ENCODE assay signal across 14 cellular contexts in genomic region chr3:75671613-75672141, GRCh38. TPM values are rescaled to one million over a fixed set of nuclear protein-coding genes. Genes with fewer than 3 reads are reported as not detected.
A peak's percentile ranks its signal among the peaks of the same experiment; 100 is the strongest.
DNase-seq lines count a peak whose midpoint lies in the region; ATAC-seq and TF ChIP-seq lines count a peak whose summit lies in the region.
"Not testable (repeated sequence)": the region's sequence is repeated elsewhere in the genome, so short reads cannot be mapped to it uniquely, and the experiment has no call there.
"Had no signal": no experiment of that assay in that cellular context is flagged by ENCODE, and none has a peak within 500 bp of the region (broad histone marks: within the 10 kb centered on the region; RNA-seq: fewer than 3 reads in every experiment).

No MANE protein-coding gene starts in this region.

- POLR2A ChIA-PET in AG04450 (lab: Yijun Ruan, JAX), result interaction anchor here (0.7 kb wide), 1 partner anchor 406 kb away, joined by 7 read pairs; no protein-coding TSS in a partner anchor
- POLR2A ChIA-PET in HEK293 (lab: Yijun Ruan, JAX); WTC11 (lab: Charles Lee): not testable (repeated sequence)

- not testable (repeated sequence) for H3K4me1 ChIP-seq in HEK293 (ENCODE audit: control insufficient read depth, insufficient read depth, low read length); iPS-20b (ENCODE audit: insufficient read depth, low read length); skeletal muscle tissue (ENCODE audit: control insufficient read depth in 3 of 3, insufficient read depth in 3 of 3, low read length in 3 of 3)
- H3K4me1 ChIP-seq in esophagus muscularis mucosa, result peaks cover 9 to 47% (median 42%) of the 10 kb centered on the region in 4 donors

- H3K4me1 Mint-ChIP-seq in WTC11, result peaks cover 32% of the 10 kb centered on the region
- H3K4me1 Mint-ChIP-seq in nephron progenitor cell, result peaks cover 35% of the 10 kb centered on the region

- H3K36me3 Mint-ChIP-seq in WTC11, result peaks cover 29% of the 10 kb centered on the region
- H3K36me3 Mint-ChIP-seq in nephron progenitor cell (ENCODE audit: low read depth), result peaks cover 30% of the 10 kb centered on the region

- not testable (repeated sequence) for TF ChIP-seq CTCF in AG04450 (IDR thresholded peaks at IDR 0.05; ENCODE audit: low read depth, low read length); HEK293 (tag by site-specific recombination; IDR thresholded peaks at IDR 0.05); WTC11 (IDR thresholded peaks at IDR 0.05); astrocyte of the spinal cord (IDR thresholded peaks at IDR 0.05; ENCODE audit: low read depth, low read length); esophagus muscularis mucosa (IDR thresholded peaks at IDR 0.05); nephron progenitor cell (IDR thresholded peaks at IDR 0.05)

- H3K9ac ChIP-seq in iPS-20b (ENCODE audit: low read depth, low read length), result peak overlapping the region; percentile 61; the same call in 1 of the 2 replicates
- not testable (repeated sequence) for H3K9ac ChIP-seq in skeletal muscle tissue (ENCODE audit: low read depth in 1 of 3, low read length in 3 of 3)

- H3K4me3 ChIP-seq in AG04450 (ENCODE audit: low read depth, low read length), result peak overlapping the region; percentile 68
- H3K4me3 ChIP-seq in HEK293 (ENCODE audit: low read depth, low read length), result not testable (repeated sequence)
- peak overlapping the region; percentile 35 for H3K4me3 ChIP-seq in astrocyte of the spinal cord (ENCODE audit: low read depth, low read length)
- H3K4me3 ChIP-seq in esophagus muscularis mucosa, result peak overlapping the region in 3 of 4 donors; percentile 36 to 40 (median 37)
- peak overlapping the region; percentile 81 for H3K4me3 ChIP-seq in iPS-20b (ENCODE audit: low read length)
- peak overlapping the region in 2 of 3 donors; percentile 23 to 43 for H3K4me3 ChIP-seq in skeletal muscle tissue (ENCODE audit: low read length in 3 of 3)

- CTCF ChIA-PET in AG04450 (lab: Charles Lee); HEK293 (lab: Yijun Ruan, JAX): not testable (repeated sequence)
- CTCF ChIA-PET in WTC11 (lab: Charles Lee), result interaction anchor here (0.6 to 1.5 kb wide), 5 partner anchors 13 to 1966 kb away, joined by 3 to 7 read pairs (median 5); no protein-coding TSS in a partner anchor

- peak overlapping the region; percentile 77 for H3K4me3 Mint-ChIP-seq in WTC11
- H3K4me3 Mint-ChIP-seq in nephron progenitor cell, result peak overlapping the region; percentile 85

- DNase-seq in AG04450 (ENCODE audit: low read depth, low spot score); WTC11 (ENCODE audit: low spot score); astrocyte of the spinal cord (ENCODE audit: low read depth, low spot score); esophagus muscularis mucosa (ENCODE audit: extremely low spot score); nephron progenitor cell: not testable (repeated sequence)

- in situ Hi-C loops in astrocyte of the spinal cord (cut with HindIII; ENCODE audit: low sequenced_read_pairs), result not testable (repeated sequence)

- H3K9me3 ChIP-seq in AG04450 (ENCODE audit: control insufficient read depth, insufficient read depth, low read length), result peaks cover 37% of the 10 kb centered on the region
- not testable (repeated sequence) for H3K9me3 ChIP-seq in HEK293 (ENCODE audit: control insufficient read depth, insufficient read depth, low read depth, low read length); skeletal muscle tissue (ENCODE audit: control insufficient read depth in 3 of 3, low read length in 3 of 3)
- peaks cover 0 to 54% (median 34%) of the 10 kb centered on the region in 4 donors for H3K9me3 ChIP-seq in esophagus muscularis mucosa
- peaks cover 24% of the 10 kb centered on the region for H3K9me3 ChIP-seq in iPS-20b (ENCODE audit: insufficient read depth, low read depth, low read length)

- H3K36me3 ChIP-seq in HEK293 (ENCODE audit: control insufficient read depth in 2 of 2, insufficient read depth in 1 of 2, low read length in 2 of 2); esophagus muscularis mucosa; iPS-20b (ENCODE audit: insufficient read depth, low read depth, low read length); skeletal muscle tissue (ENCODE audit: control insufficient read depth in 3 of 3, insufficient read depth in 3 of 3, low read length in 3 of 3): not testable (repeated sequence)

- 13% methylated on average over 17 of the region's 17 CpGs for WGBS in esophagus muscularis mucosa

- TF ChIP-seq POLR2A in esophagus muscularis mucosa (IDR thresholded peaks at IDR 0.05; ENCODE audit: low read depth), result not testable (repeated sequence)

- intact Hi-C loops in esophagus muscularis mucosa (cut with DNase I), result not testable (repeated sequence)

- H3K27ac Mint-ChIP-seq in WTC11, nephron progenitor cell: not testable (repeated sequence)

- H3K27me3 Mint-ChIP-seq in WTC11 (ENCODE audit: low read depth), result peaks cover 83% of the 10 kb centered on the region
- H3K27me3 Mint-ChIP-seq in nephron progenitor cell (ENCODE audit: low read depth, poor library complexity), result peaks cover 79% of the 10 kb centered on the region

- H3K27me3 ChIP-seq in AG04450 (ENCODE audit: control insufficient read depth, insufficient read depth, low read length), result not testable (repeated sequence)
- H3K27me3 ChIP-seq in esophagus muscularis mucosa (peaks cover 9 to 81% (median 37%) of the 10 kb centered on the region in 4 donors), iPS-20b (ENCODE audit: insufficient read depth, low read length) (peaks cover 66% of the 10 kb centered on the region), skeletal muscle tissue (ENCODE audit: control insufficient read depth in 3 of 3, insufficient read depth in 3 of 3, low read length in 3 of 3) (peaks cover 23 to 40% (median 36%) of the 10 kb centered on the region in 3 donors)

- not testable (repeated sequence) for TF ChIP-seq EP300 in esophagus muscularis mucosa (IDR thresholded peaks at IDR 0.05)

- peak overlapping the region; percentile 98 for H3K27ac ChIP-seq in AG04450 (ENCODE audit: low read depth, low read length)
- H3K27ac ChIP-seq in HEK293 (ENCODE audit: extremely low read depth, low read depth, low read length); esophagus muscularis mucosa (replicated peaks in 1 of 4); iPS-20b (ENCODE audit: low read length); skeletal muscle tissue (ENCODE audit: low read depth, low read length): not testable (repeated sequence)

- H3K9me3 Mint-ChIP-seq in WTC11 (peaks cover 11% of the 10 kb centered on the region), nephron progenitor cell (peaks cover 69% of the 10 kb centered on the region)

- peak; percentile 12 for ATAC-seq in WTC11

TF ChIP-seq in HEK293, 187 proteins besides CTCF, POLR2A, EP300 and RAD21:
- TF ChIP-seq ZNF596 (tag by site-specific recombination; IDR thresholded peaks at IDR 0.05) (peak; percentile 82), ZNF202 (tag by site-specific recombination; IDR thresholded peaks at IDR 0.05; ENCODE audit: borderline replicate concordance) (0 out of 2 replicates have a peak, but pooled peaks have one; percentile 29), ZNF366 (tag by site-specific recombination; conservative IDR thresholded peaks at IDR 0.05) (0 out of 2 replicates have a peak, but pooled peaks have one; percentile 34)
TF ChIP-seq in HEK293: peak in this region for 3; not testable (repeated sequence) for 184.

RNA-seq across cellular contexts. Expression of gene FRG2C, which starts 7.5 kb away (rescaled TPM):
- not detected in 2 replicates for polyA plus RNA-seq in AG04450 (2011; rRNA removed)
- polyA minus RNA-seq in AG04450 (2011; rRNA and poly(A)+ RNA removed), result not detected in 2 replicates
- total RNA-seq in WTC11 (2021), result 0.09 to 0.16 TPM (median 0.09 TPM) in 3 replicates
- not detected for total RNA-seq in esophagus muscularis mucosa
- not detected for total RNA-seq in skeletal muscle tissue
- total RNA-seq: activated naive CD4-positive, alpha-beta T cell treated with anti-CD3 and anti-CD28 coated beads, Interleukin-2, amount 50 U/mL, for 72 hours; glomerular endothelial cell; mononuclear cell; NCI-H460; prostate gland; ureter had no signal
